ENCODE assay signal across 17 cellular contexts in genomic region chr19:18842166-18842565, GRCh38. TPM values are rescaled to one million over a fixed set of nuclear protein-coding genes. Genes with fewer than 3 reads are reported as not detected.
A peak's percentile ranks its signal among the peaks of the same experiment; 100 is the strongest.
DNase-seq lines count a peak whose midpoint lies in the region; ATAC-seq, FAIRE-seq and TF ChIP-seq lines count a peak whose summit lies in the region.
"Had no signal": no experiment of that assay in that cellular context is flagged by ENCODE, and none has a peak within 500 bp of the region (broad histone marks: within the 10 kb centered on the region; RNA-seq: fewer than 3 reads in every experiment).

No MANE protein-coding gene starts in this region.

- TF ChIP-seq EP300 in SK-N-SH (IDR thresholded peaks at IDR 0.05; ENCODE audit: borderline replicate concordance in 1 of 2, low read depth in 1 of 2, low read length in 1 of 2), result no peak

- ATAC-seq in SK-N-SH treated with all-trans-retinoic acid at 6 μM for 48 hours (no peak), natural killer cell (no peak), GM18909 (IDR thresholded peaks at IDR 0.05; ENCODE audit: poor library complexity, unreplicated experiment) (no peak)

- H3K4me1 ChIP-seq in SK-N-SH (ENCODE audit: control insufficient read depth in 1 of 2, insufficient read depth in 2 of 2, low read depth in 1 of 2, low read length in 1 of 2), result peaks cover 3 to 47% of the 10 kb centered on the region in 2 experiments; a peak in 3 of 4 replicates

- H3K36me3 ChIP-seq in SK-N-SH (replicated peaks in 1 of 2; ENCODE audit: control insufficient read depth in 1 of 2, insufficient read depth in 2 of 2, low read length in 1 of 2), result peaks cover 0 to 2% of the 10 kb centered on the region in 2 experiments
- H3K36me3 ChIP-seq: adrenal gland had no signal

- peak; percentile 58 for DNase-seq in SK-N-SH
- peak; percentile 1 for DNase-seq in GM12891 (ENCODE audit: insufficient read length, low spot score)
- DNase-seq in activated naive CD8-positive, alpha-beta T cell treated with anti-CD3 and anti-CD28 coated beads for 36 hours, result no peak
- DNase-seq in natural killer cell, result no peak
- no peak for DNase-seq in SK-N-DZ (ENCODE audit: low spot score)
- DNase-seq in DMS 273 treated with DMSO at 0.1 percent for 48 hours (lab: John Stamatoyannopoulos, UW), result no peak
- DNase-seq: erythroblast; head of caudate nucleus; IMR-90; SHP77 treated with DMSO at 0.1 percent for 48 hours; stimulated activated naive CD4-positive, alpha-beta T cell treated with Interleukin-2 at 50 U/mL for 16 hours had no signal

- peaks cover 99% of the 10 kb centered on the region for H3K79me2 ChIP-seq in SK-N-SH (ENCODE audit: insufficient read depth)

- H3K36me3 Mint-ChIP-seq in activated naive CD8-positive, alpha-beta T cell treated with anti-CD3 and anti-CD28 coated beads for 36 hours, result peaks cover 32% of the 10 kb centered on the region
- no peaks in the 10 kb centered on the region for H3K36me3 Mint-ChIP-seq in natural killer cell

- H3K4me3 Mint-ChIP-seq in activated naive CD8-positive, alpha-beta T cell treated with anti-CD3 and anti-CD28 coated beads for 36 hours, result no peak overlapping the region
- peak overlapping the region; percentile 63 for H3K4me3 Mint-ChIP-seq in natural killer cell

- no peaks in the 10 kb centered on the region for H3K9me2 ChIP-seq in SK-N-SH

- H3K27me3 Mint-ChIP-seq in activated naive CD8-positive, alpha-beta T cell treated with anti-CD3 and anti-CD28 coated beads for 36 hours, result no peaks in the 10 kb centered on the region
- H3K27me3 Mint-ChIP-seq in natural killer cell (ENCODE audit: low read depth in 2 of 2), result no peaks in the 10 kb centered on the region

- TF ChIP-seq POLR2A in GM12891 (IDR thresholded peaks at IDR 0.05; ENCODE audit: low read depth, low read length), result no peak

- peak overlapping the region; percentile 13 for H3K27ac Mint-ChIP-seq in activated naive CD8-positive, alpha-beta T cell treated with anti-CD3 and anti-CD28 coated beads for 36 hours
- peak overlapping the region; percentile 63 to 78 for H3K27ac Mint-ChIP-seq in natural killer cell

- H3F3A ChIP-seq in SK-N-SH (replicated peaks; ENCODE audit: insufficient read depth), result peaks cover 8% of the 10 kb centered on the region

- no peak overlapping the region for H3K4me2 ChIP-seq in SK-N-SH

- H4K20me1 ChIP-seq in SK-N-SH (ENCODE audit: insufficient read depth), result peaks cover 100% of the 10 kb centered on the region

- FAIRE-seq in GM12891 (lab: Jason Lieb, UNC), result no peak
- FAIRE-seq: keratinocyte, TTC549 had no signal

- 74% methylated on average over 7 of the region's 7 CpGs for WGBS in SK-N-SH (ENCODE audit: low lambda C conversion rate)

- peaks cover 82% of the 10 kb centered on the region for H3K4me1 Mint-ChIP-seq in activated naive CD8-positive, alpha-beta T cell treated with anti-CD3 and anti-CD28 coated beads for 36 hours
- peaks cover 65 to 93% of the 10 kb centered on the region in 2 donors for H3K4me1 Mint-ChIP-seq in natural killer cell

- H3K27ac ChIP-seq in SK-N-SH (ENCODE audit: low read depth in 2 of 2, low read length in 1 of 2), result no peak overlapping the region
- H3K27ac ChIP-seq: 22Rv1, adrenal gland had no signal

- H2AFZ ChIP-seq in SK-N-SH (ENCODE audit: low read depth), result no peak overlapping the region

- H3K9ac ChIP-seq in SK-N-SH, result no peak overlapping the region

- no peak for TF ChIP-seq RAD21 in SK-N-SH (IDR thresholded peaks at IDR 0.05; ENCODE audit: low read length)

- intact Hi-C loops in natural killer cell (cut with micrococcal nuclease), result no loop called here

- no peak for TF ChIP-seq CTCF in SK-N-SH (IDR thresholded peaks at IDR 0.05)
- TF ChIP-seq CTCF in natural killer cell (IDR thresholded peaks at IDR 0.05), result no peak

- H3K4me3 ChIP-seq in SK-N-SH (ENCODE audit: low read depth in 2 of 2, low read length in 1 of 2), result no peak overlapping the region
- H3K4me3 ChIP-seq: adrenal gland had no signal

- CTCF ChIA-PET in SK-N-SH (lab: Yijun Ruan, JAX), result interaction anchor here (2.5 to 12.6 kb wide), 2 partner anchors 10 to 250 kb away, joined by 17 to 234 read pairs; partner anchors contain the start of genes REX1BD and UPF1

- H3K9me3 Mint-ChIP-seq in activated naive CD8-positive, alpha-beta T cell treated with anti-CD3 and anti-CD28 coated beads for 36 hours, result no peaks in the 10 kb centered on the region
- no peaks in the 10 kb centered on the region for H3K9me3 Mint-ChIP-seq in natural killer cell

- POLR2A ChIA-PET in SK-N-SH (lab: Yijun Ruan, JAX), result interaction anchor here (1.1 kb wide), 1 partner anchor 10 kb away, joined by 7 read pairs; the partner anchor contains the start of gene UPF1

- H3K27me3 ChIP-seq in SK-N-SH (ENCODE audit: insufficient read depth), result no peaks in the 10 kb centered on the region
- H3K27me3 ChIP-seq: adrenal gland had no signal

- H3K9me3 ChIP-seq in SK-N-SH, result no peaks in the 10 kb centered on the region
- H3K9me3 ChIP-seq: adrenal gland had no signal

TF ChIP-seq in SK-N-SH, 30 proteins besides CTCF, POLR2A, EP300 and RAD21 (continues in another document):
- TF ChIP-seq, protein P1, sequence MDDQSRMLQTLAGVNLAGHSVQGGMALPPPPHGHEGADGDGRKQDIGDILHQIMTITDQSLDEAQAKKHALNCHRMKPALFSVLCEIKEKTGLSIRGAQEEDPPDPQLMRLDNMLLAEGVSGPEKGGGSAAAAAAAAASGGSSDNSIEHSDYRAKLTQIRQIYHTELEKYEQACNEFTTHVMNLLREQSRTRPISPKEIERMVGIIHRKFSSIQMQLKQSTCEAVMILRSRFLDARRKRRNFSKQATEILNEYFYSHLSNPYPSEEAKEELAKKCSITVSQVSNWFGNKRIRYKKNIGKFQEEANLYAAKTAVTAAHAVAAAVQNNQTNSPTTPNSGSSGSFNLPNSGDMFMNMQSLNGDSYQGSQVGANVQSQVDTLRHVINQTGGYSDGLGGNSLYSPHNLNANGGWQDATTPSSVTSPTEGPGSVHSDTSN (IDR thresholded peaks at IDR 0.05), result no peak
- no peak for TF ChIP-seq ELF1 (IDR thresholded peaks at IDR 0.05)

TF ChIP-seq in GM12891, 5 proteins besides CTCF, POLR2A, EP300 and RAD21:
- TF ChIP-seq TAF1 (IDR thresholded peaks at IDR 0.05; ENCODE audit: low read depth, low read length), result no peak
- TF ChIP-seq POLR2AphosphoS5 (IDR thresholded peaks at IDR 0.05; ENCODE audit: low read depth, low read length), result no peak
- no peak for TF ChIP-seq SPI1 (IDR thresholded peaks at IDR 0.05; ENCODE audit: low read depth, low read length)
- TF ChIP-seq POU2F2 (IDR thresholded peaks at IDR 0.05; ENCODE audit: low read depth, low read length), result no peak
- no peak for TF ChIP-seq PAX5 (IDR thresholded peaks at IDR 0.05; ENCODE audit: insufficient read depth, low read length, severe bottlenecking)

RNA-seq across cellular contexts. Expression of gene UPF1, which starts 10.4 kb away (rescaled TPM):
- 20.3 and 33.3 TPM in 2 replicates for polyA plus RNA-seq in SK-N-SH (2012; rRNA removed)
- 15.1 and 18.6 TPM in 2 replicates for polyA plus RNA-seq in SK-N-SH (2012; cell fraction: cytosol; rRNA removed)
- 79.6 and 83.0 TPM in 2 replicates for polyA plus RNA-seq in SK-N-SH (2012; cell fraction: nucleus; rRNA removed)
- polyA plus RNA-seq in GM12891 (2012; ENCODE audit: low read depth, missing spikeins), result 25.1 TPM
- total RNA-seq in activated naive CD8-positive, alpha-beta T cell treated with anti-CD3 and anti-CD28 coated beads for 36 hours, result 10 to 100 TPM; 78.9 to 84.6 TPM
- total RNA-seq in natural killer cell, result 100 to 1,000 TPM; 123 to 140 (median 138) TPM
- 34.4 and 37.4 TPM in 2 replicates for polyA plus RNA-seq in SK-N-DZ (2014; cell fraction: cytosol; rRNA removed)
- 50.4 and 74.0 TPM in 2 replicates for polyA plus RNA-seq in SK-N-DZ (2014; cell fraction: nucleus; rRNA removed)

RNA-seq across cellular contexts. Expression of gene COMP, which starts 51.1 kb away (rescaled TPM):
- polyA plus RNA-seq in SK-N-SH (2012; rRNA removed), result 0.26 and 0.42 TPM in 2 replicates
- 0.15 and 0.17 TPM in 2 replicates for polyA plus RNA-seq in SK-N-SH (2012; cell fraction: cytosol; rRNA removed)
- 0.35 and 1.6 TPM in 2 replicates for polyA plus RNA-seq in SK-N-SH (2012; cell fraction: nucleus; rRNA removed)
- not detected for polyA plus RNA-seq in GM12891 (2012; ENCODE audit: low read depth, missing spikeins)
- total RNA-seq in activated naive CD8-positive, alpha-beta T cell treated with anti-CD3 and anti-CD28 coated beads for 36 hours, result not detected
- total RNA-seq in natural killer cell, result not detected
- 0.08 TPM in 1 of 2 replicates, not detected in the other for polyA plus RNA-seq in SK-N-DZ (2014; cell fraction: cytosol; rRNA removed)
- 0.28 TPM in 1 of 2 replicates, not detected in the other for polyA plus RNA-seq in SK-N-DZ (2014; cell fraction: nucleus; rRNA removed)
- polyA plus RNA-seq: keratinocyte had no signal

RNA-seq across cellular contexts. Expression of gene CERS1, which starts 53.8 kb away (rescaled TPM):
- polyA plus RNA-seq in SK-N-SH (2012; rRNA removed), result 5.4 and 7.3 TPM in 2 replicates
- polyA plus RNA-seq in SK-N-SH (2012; cell fraction: cytosol; rRNA removed), result 3.7 and 5.1 TPM in 2 replicates
- 6.2 and 6.4 TPM in 2 replicates for polyA plus RNA-seq in SK-N-SH (2012; cell fraction: nucleus; rRNA removed)
- 0.14 TPM for polyA plus RNA-seq in GM12891 (2012; ENCODE audit: low read depth, missing spikeins)
- total RNA-seq in activated naive CD8-positive, alpha-beta T cell treated with anti-CD3 and anti-CD28 coated beads for 36 hours, result under 1 TPM; 0.19 to 0.28 TPM
- total RNA-seq in natural killer cell, result not detected
- 12.0 and 23.7 TPM in 2 replicates for polyA plus RNA-seq in SK-N-DZ (2014; cell fraction: cytosol; rRNA removed)
- polyA plus RNA-seq in SK-N-DZ (2014; cell fraction: nucleus; rRNA removed), result 6.2 and 9.1 TPM in 2 replicates

Comparison
In these comparisons a context has a peak if more than half of its experiments do, and no peak if none do; other contexts are left out.
1. DNase-seq: peak in SK-N-SH (single experiment) and GM12891 (single experiment); none in activated naive CD8-positive, alpha-beta T cell treated with anti-CD3 and anti-CD28 coated beads for 36 hours (single experiment), natural killer cell (single experiment), SK-N-DZ (single experiment) and DMS 273 treated with DMSO at 0.1 percent for 48 hours (single experiment).